ENCODE assay signal across 23 cellular contexts in genomic region chr2:120439637-120440384, GRCh38.
DNase-seq lines count a peak whose midpoint lies in the region; ATAC-seq, FAIRE-seq and TF ChIP-seq lines count a peak whose summit lies in the region.
"Had no signal": no experiment of that assay in that cellular context is flagged by ENCODE, and none has a peak within 500 bp of the region (broad histone marks: within the 10 kb centered on the region; RNA-seq: fewer than 3 reads in every experiment).

No MANE protein-coding gene starts in this region.

- H2BK5ac ChIP-seq in H1 (ENCODE audit: low read depth, low read length) (no peak overlapping the region), neuronal stem cell (ENCODE audit: low read length) (peak overlapping the region; percentile 45)

- H3K4ac ChIP-seq in H1 (replicated peaks; ENCODE audit: insufficient read length, low read depth, low read length): no peak overlapping the region
- H3K4ac ChIP-seq in neuronal stem cell (ENCODE audit: low read length): no peak overlapping the region

- BruUV-seq in OCI-LY7 (replicated peaks; lab: Mats Ljungman, UMichigan): no TSS peak

- H3K27me3 ChIP-seq in H1 (replicated peaks in 1 of 4; ENCODE audit: control insufficient read depth in 3 of 4, extremely low read depth in 1 of 4, insufficient read depth in 3 of 4, low read length in 3 of 4) (peaks cover 4 to 72% (median 61%) of the 10 kb centered on the region in 4 experiments), neuronal stem cell (ENCODE audit: control insufficient read depth in 3 of 3, insufficient read depth in 3 of 3, low read depth in 1 of 3, low read length in 3 of 3) (peaks cover 3 to 86% (median 59%) of the 10 kb centered on the region in 3 experiments)

- H3K9ac ChIP-seq in H1 (replicated peaks in 1 of 4; ENCODE audit: extremely low read depth in 1 of 4, low read depth in 3 of 4, low read length in 3 of 4) (no peak overlapping the region), neuronal stem cell (ENCODE audit: low read depth, low read length, poor library complexity) (no peak overlapping the region)
- H3K9ac ChIP-seq: GM23248 had no signal

- TF ChIP-seq POLR2A in H1 (IDR thresholded peaks at IDR 0.05; ENCODE audit: control extremely low read depth in 1 of 2, low read depth in 2 of 2, low read length in 2 of 2): no peak

- no peak overlapping the region for H4K91ac ChIP-seq in H1 (replicated peaks; ENCODE audit: insufficient read length, low read length)
- no peak overlapping the region for H4K91ac ChIP-seq in neuronal stem cell (ENCODE audit: low read depth, low read length, poor library complexity)

- no peaks in the 10 kb centered on the region for H3K9me2 ChIP-seq in OCI-LY7 (ENCODE audit: insufficient read depth, low read length)

- ATAC-seq in HG02571 (IDR thresholded peaks at IDR 0.05; ENCODE audit: unreplicated experiment): no peak
- ATAC-seq: K562, Panc1, Right ventricle myocardium inferior, T-cell had no signal

- H2AK5ac ChIP-seq in H1 (ENCODE audit: low read depth, low read length): no peak overlapping the region
- H2AK5ac ChIP-seq in neuronal stem cell (ENCODE audit: low read depth, low read length): no peak overlapping the region

- H3K56ac ChIP-seq in H1 (replicated peaks; ENCODE audit: insufficient read length, low read depth, low read length): no peak overlapping the region

- H2BK20ac ChIP-seq in H1 (ENCODE audit: low read length): no peak overlapping the region

- H3K79me2 ChIP-seq in H1 (ENCODE audit: control insufficient read depth in 1 of 2, insufficient read depth in 2 of 2, low read length in 2 of 2) (no peaks in the 10 kb centered on the region), OCI-LY7 (ENCODE audit: insufficient read depth, low read depth, low read length) (no peaks in the 10 kb centered on the region)

- no peak overlapping the region for H4K8ac ChIP-seq in H1 (ENCODE audit: extremely low read depth, insufficient read depth, low read length)
- H4K8ac ChIP-seq in neuronal stem cell (ENCODE audit: low read depth, low read length): no peak overlapping the region

- TF ChIP-seq CTCF in H1 (IDR thresholded peaks at IDR 0.05; ENCODE audit: control extremely low read depth in 1 of 3, insufficient read depth in 1 of 3, low read depth in 1 of 3, low read length in 3 of 3) (no peak), OCI-LY7 (conservative IDR thresholded peaks at IDR 0.05; ENCODE audit: low read length) (no peak)

- peaks cover 0 to 23% (median 14%) of the 10 kb centered on the region in 4 experiments; a peak in 6 of 7 replicates for H3K4me1 ChIP-seq in H1 (replicated peaks in 1 of 4; ENCODE audit: control insufficient read depth in 3 of 4, insufficient read depth in 4 of 4, low read length in 3 of 4)
- H3K4me1 ChIP-seq in neuronal stem cell (ENCODE audit: control insufficient read depth in 2 of 2, insufficient read depth in 1 of 2, low read depth in 1 of 2, low read length in 2 of 2): peaks cover 0 to 16% of the 10 kb centered on the region in 2 donors
- H3K4me1 ChIP-seq in OCI-LY7 (ENCODE audit: insufficient read depth, low read length, poor library complexity, severe bottlenecking): no peaks in the 10 kb centered on the region

- H4K20me1 ChIP-seq in H1 (replicated peaks in 1 of 2; ENCODE audit: control insufficient read depth in 1 of 2, insufficient read depth in 2 of 2, low read length in 2 of 2) (peaks cover 0 to 1% of the 10 kb centered on the region in 2 experiments), OCI-LY7 (ENCODE audit: insufficient read depth, low read length) (no peaks in the 10 kb centered on the region)

- peak; percentile 5 for DNase-seq in DMS79 (lab: John Stamatoyannopoulos, UW)
- no peak for DNase-seq in DMS79 treated with DMSO at 0.1 percent for 48 hours (lab: John Stamatoyannopoulos, UW)
- DNase-seq in DMS153 treated with DMSO at 0.1 percent for 48 hours (lab: John Stamatoyannopoulos, UW; ENCODE audit: unreplicated experiment): peak; percentile 45
- no peak for DNase-seq in H1 (ENCODE audit: low read depth in 1 of 2, low spot score in 2 of 2)
- DNase-seq in neuronal stem cell (ENCODE audit: low spot score): no peak
- no peak for DNase-seq in activated CD4-positive, CD25-positive, alpha-beta regulatory T cell (lab: John Stamatoyannopoulos, UW)
- DNase-seq in OCI-LY7 (ENCODE audit: low spot score): no peak
- DNase-seq: DMS53, GM23248, NCI-H1092, NCI-H2029, NCI-H446 treated with DMSO at 0.1 percent for 48 hours, NCI-H774, T-cell had no signal

- 0 out of 2 replicates have a peak overlapping the region, but pooled peaks have one; percentile 67 for H2BK15ac ChIP-seq in H1 (ENCODE audit: low read length)
- H2BK15ac ChIP-seq in neuronal stem cell (ENCODE audit: low read length): peak overlapping the region; percentile 76

- CTCF ChIA-PET in H1 (lab: Charles Lee; ENCODE audit: partially characterized antibody) (interaction anchor here (0.7 to 8.1 kb wide), 8 partner anchors 8 to 241 kb away, joined by 3 to 118 read pairs (median 6); partner anchors contain the start of gene INHBB), OCI-LY7 (lab: Charles Lee; ENCODE audit: unreplicated experiment) (no interaction called here)

- H2BK12ac ChIP-seq in H1 (ENCODE audit: low read depth, low read length) (0 out of 2 replicates have a peak overlapping the region, but pooled peaks have one; percentile 12), neuronal stem cell (ENCODE audit: low read length) (no peak overlapping the region)

- no peak overlapping the region for H4K5ac ChIP-seq in H1 (ENCODE audit: insufficient read length, low read depth, low read length)

- 86% methylated on average over 19 of the region's 19 CpGs; no CpG with 5 or more reads in 1 of the 2 experiments for WGBS in H1 (ENCODE audit: extremely low coverage in 1 of 2, insufficient coverage in 1 of 2, insufficient read length in 1 of 2, insufficient replicate concordance in 2 of 2, low coverage in 1 of 2, low lambda C conversion rate in 2 of 2, missing lambda C conversion rate in 1 of 2), 2 experiments
- no CpG with 5 or more reads among the region's 19 CpGs for WGBS in neuronal stem cell (ENCODE audit: extremely low coverage in 2 of 2, insufficient read length in 2 of 2, insufficient replicate concordance in 1 of 2), 2 donors

- intact Hi-C loops in OCI-LY7 (cut with micrococcal nuclease; ENCODE audit: unreplicated experiment): no loop called here

- H3K14ac ChIP-seq in H1 (ENCODE audit: insufficient read length): no peak overlapping the region
- no peak overlapping the region for H3K14ac ChIP-seq in neuronal stem cell (ENCODE audit: low read length)

- no peaks in the 10 kb centered on the region for H3K9me3 ChIP-seq in H1 (ENCODE audit: insufficient read depth in 2 of 2, low read depth in 1 of 2, low read length in 1 of 2)
- no peaks in the 10 kb centered on the region for H3K9me3 ChIP-seq in neuronal stem cell (replicated peaks in 1 of 2; ENCODE audit: control insufficient read depth in 2 of 2, insufficient read depth in 1 of 2, low read depth in 1 of 2, low read length in 2 of 2)
- no peaks in the 10 kb centered on the region for H3K9me3 ChIP-seq in OCI-LY7 (ENCODE audit: low read length)

- POLR2A ChIA-PET in H1 (lab: Charles Lee; ENCODE audit: partially characterized antibody): no interaction called here
- POLR2A ChIA-PET in OCI-LY7 (lab: Charles Lee): no interaction called here

- no peak overlapping the region for H2AFZ ChIP-seq in H1 (ENCODE audit: low read length)
- H2AFZ ChIP-seq in neuronal stem cell (ENCODE audit: low read length): no peak overlapping the region
- H2AFZ ChIP-seq in OCI-LY7 (ENCODE audit: low read length): no peak overlapping the region
- H2AFZ ChIP-seq: GM23248 had no signal

- H3K23ac ChIP-seq in H1 (ENCODE audit: insufficient read length) (no peak overlapping the region), neuronal stem cell (ENCODE audit: low read depth, low read length, poor library complexity) (no peak overlapping the region)

- no peak overlapping the region for H3K4me2 ChIP-seq in H1 (ENCODE audit: insufficient read depth in 1 of 2, low read depth in 2 of 2, low read length in 2 of 2)
- H3K4me2 ChIP-seq in neuronal stem cell (ENCODE audit: insufficient read depth, low read length, poor library complexity, severe bottlenecking): no peak overlapping the region
- no peak overlapping the region for H3K4me2 ChIP-seq in OCI-LY7 (ENCODE audit: low read length)

- H3K18ac ChIP-seq in H1 (ENCODE audit: extremely low read depth, low read length) (no peak overlapping the region), neuronal stem cell (ENCODE audit: low read length) (no peak overlapping the region)

- H3K27ac ChIP-seq in H1 (ENCODE audit: low read depth, low read length) (no peak overlapping the region), neuronal stem cell (replicated peaks; ENCODE audit: low read length) (no peak overlapping the region), OCI-LY7 (ENCODE audit: low read depth, low read length, poor library complexity, severe bottlenecking) (no peak overlapping the region)
- H3K27ac ChIP-seq: 22Rv1, GM23248, HL-60, SK-N-MC had no signal

- no peaks in the 10 kb centered on the region for H3K79me1 ChIP-seq in H1 (ENCODE audit: low read depth, low read length)
- no peaks in the 10 kb centered on the region for H3K79me1 ChIP-seq in neuronal stem cell (ENCODE audit: low read depth, low read length)

- H3K36me3 ChIP-seq in H1 (ENCODE audit: control insufficient read depth in 2 of 4, insufficient read depth in 4 of 4, low read length in 3 of 4): no peaks in the 10 kb centered on the region
- no peaks in the 10 kb centered on the region for H3K36me3 ChIP-seq in neuronal stem cell (replicated peaks in 1 of 2; ENCODE audit: control insufficient read depth in 2 of 2, insufficient read depth in 2 of 2, low read length in 2 of 2)
- no peaks in the 10 kb centered on the region for H3K36me3 ChIP-seq in OCI-LY7 (ENCODE audit: insufficient read depth, low read length)

- TF ChIP-seq RAD21 in H1 (IDR thresholded peaks at IDR 0.05 in 1 of 2, conservative IDR thresholded peaks at IDR 0.05 in 1 of 2; ENCODE audit: low read depth in 2 of 2, low read length in 2 of 2): no peak

- no peak for FAIRE-seq in H1 (lab: Jason Lieb, UNC)
- FAIRE-seq: G401.6, GM12892, K562 had no signal

- TF ChIP-seq EP300 in H1 (IDR thresholded peaks at IDR 0.05; ENCODE audit: borderline replicate concordance in 1 of 2, low read depth in 2 of 2, low read length in 2 of 2): no peak

- peaks cover 10% of the 10 kb centered on the region for H3K23me2 ChIP-seq in H1 (ENCODE audit: low read depth, low read length)

- H2BK120ac ChIP-seq in H1 (replicated peaks; ENCODE audit: low read depth, low read length) (no peak overlapping the region), neuronal stem cell (ENCODE audit: low read depth, low read length) (no peak overlapping the region)

- H3K4me3 ChIP-seq in H1 (ENCODE audit: extremely low read depth in 1 of 4, insufficient read depth in 2 of 4, low read depth in 3 of 4, low read length in 4 of 4): no peak overlapping the region
- no peak overlapping the region for H3K4me3 ChIP-seq in neuronal stem cell (ENCODE audit: low read length in 2 of 2)
- H3K4me3 ChIP-seq in OCI-LY7 (ENCODE audit: low read depth, low read length, poor library complexity, severe bottlenecking): no peak overlapping the region
- H3K4me3 ChIP-seq: GM23248, K562, SK-N-MC had no signal

TF ChIP-seq in H1, 55 proteins besides CTCF, POLR2A, EP300 and RAD21 (continues in another document):
- TF ChIP-seq KDM5A (IDR thresholded peaks at IDR 0.05; ENCODE audit: low read length) (no peak), TCF12 (IDR thresholded peaks at IDR 0.05; ENCODE audit: low read depth, low read length) (no peak), GTF2F1 (IDR thresholded peaks at IDR 0.05; ENCODE audit: borderline replicate concordance, low read depth, low read length) (no peak)

Comparison
In these comparisons a context has a peak if more than half of its experiments do, and no peak if none do; other contexts are left out.
1. DNase-seq: peak in DMS79 (single experiment) and DMS153 treated with DMSO at 0.1 percent for 48 hours (single experiment); none in DMS79 treated with DMSO at 0.1 percent for 48 hours (single experiment), H1 (0 of 2), neuronal stem cell (single experiment), activated CD4-positive, CD25-positive, alpha-beta regulatory T cell (0 of 4) and OCI-LY7 (single experiment).